In genomic region chr6:11356404-11357155, GRCh38 we compare ENCODE assay signal across 11 cellular contexts.
DNase-seq lines count a peak whose midpoint lies in the region; ATAC-seq and TF ChIP-seq lines count a peak whose summit lies in the region.
"Had no signal": no experiment of that assay in that cellular context is flagged by ENCODE, and none has a peak within 500 bp of the region (broad histone marks: within the 10 kb centered on the region; RNA-seq: fewer than 3 reads in every experiment).

No MANE protein-coding gene starts in this region.

- no peaks in the 10 kb centered on the region for H4K20me1 ChIP-seq in hepatocyte (ENCODE audit: insufficient read depth, poor library complexity, severe bottlenecking)

- H3K4me1 ChIP-seq in adrenal gland (replicated peaks in 1 of 2) (peaks cover 0 to 8% of the 10 kb centered on the region in 2 donors), hepatocyte (ENCODE audit: insufficient read depth) (no peaks in the 10 kb centered on the region)

- H3K4me2 ChIP-seq in hepatocyte: no peak overlapping the region

- no peaks in the 10 kb centered on the region for H3K79me2 ChIP-seq in hepatocyte

- no peak overlapping the region for H3K4me3 Mint-ChIP-seq in stimulated activated effector memory CD8-positive, alpha-beta T cell treated with anti-CD3 and anti-CD28 coated beads, Interleukin-12 subunit alpha, Interleukin-12 subunit beta, amount 100 ng/mL, for 72 hours

- H3K4me3 ChIP-seq in adrenal gland (no peak overlapping the region), hepatocyte (no peak overlapping the region)

- H3K9me2 ChIP-seq in hepatocyte (replicated peaks; ENCODE audit: insufficient read depth): no peaks in the 10 kb centered on the region

- H3K36me3 Mint-ChIP-seq in stimulated activated effector memory CD8-positive, alpha-beta T cell treated with anti-CD3 and anti-CD28 coated beads, Interleukin-12 subunit alpha, Interleukin-12 subunit beta, amount 100 ng/mL, for 72 hours: peaks cover 35% of the 10 kb centered on the region

- H3K4me1 Mint-ChIP-seq in stimulated activated effector memory CD8-positive, alpha-beta T cell treated with anti-CD3 and anti-CD28 coated beads, Interleukin-12 subunit alpha, Interleukin-12 subunit beta, amount 100 ng/mL, for 72 hours: peaks cover 81% of the 10 kb centered on the region

- peak overlapping the region; percentile 29 for H3K27ac Mint-ChIP-seq in stimulated activated effector memory CD8-positive, alpha-beta T cell treated with anti-CD3 and anti-CD28 coated beads, Interleukin-12 subunit alpha, Interleukin-12 subunit beta, amount 100 ng/mL, for 72 hours

- TF ChIP-seq CTCF in adrenal gland (IDR thresholded peaks at IDR 0.05) (no peak), hepatocyte (IDR thresholded peaks at IDR 0.05; ENCODE audit: poor library complexity) (no peak)

- H3K27me3 ChIP-seq in adrenal gland (no peaks in the 10 kb centered on the region), hepatocyte (no peaks in the 10 kb centered on the region)

- no peak for TF ChIP-seq RAD21 in Ishikawa (IDR thresholded peaks at IDR 0.05; ENCODE audit: low read depth)

- intact Hi-C loops in adrenal gland (cut with DNase I): no loop called here

- DNase-seq in adrenal gland (peak in 3 of 7 donors; percentile 23 to 59 (median 50)), hepatocyte (ENCODE audit: low spot score) (no peak), COR-L47 (lab: John Stamatoyannopoulos, UW) (no peak), DMS53 treated with DMSO at 0.1 percent for 48 hours (lab: John Stamatoyannopoulos, UW; ENCODE audit: unreplicated experiment) (no peak), NCI-H524 treated with DMSO at 0.1 percent for 48 hours (lab: John Stamatoyannopoulos, UW) (no peak), OCI-M2 (lab: John Stamatoyannopoulos, UW; ENCODE audit: unreplicated experiment) (no peak)
- DNase-seq in stimulated activated effector memory CD8-positive, alpha-beta T cell treated with anti-CD3 and anti-CD28 coated beads, Interleukin-12 subunit alpha, Interleukin-12 subunit beta, amount 100 ng/mL, for 72 hours (ENCODE audit: low spot score in 2 of 2): no peak
- DNase-seq: activated gamma-delta T cell, EL, T-helper 9 cell had no signal

- H2AFZ ChIP-seq in hepatocyte: no peak overlapping the region

- WGBS in adrenal gland, 4 donors: 78 to 81% (median 79%) methylated on average over 11 of the region's 11 CpGs
- whole genome bisulfite sequencing in hepatocyte (ENCODE audit: low lambda C conversion rate, missing lambda C conversion rate): 93% methylated on average over 11 of the region's 11 CpGs

- H3K36me3 ChIP-seq in adrenal gland (replicated peaks in 1 of 2): no peaks in the 10 kb centered on the region
- H3K36me3 ChIP-seq in hepatocyte (replicated peaks; ENCODE audit: insufficient read depth, low read depth): no peaks in the 10 kb centered on the region

- TF ChIP-seq EP300 in Ishikawa (IDR thresholded peaks at IDR 0.05; ENCODE audit: borderline replicate concordance): no peak; the same call in 1 of the 2 replicates

- H3K9me3 ChIP-seq in adrenal gland (replicated peaks in 1 of 3) (no peaks in the 10 kb centered on the region), hepatocyte (ENCODE audit: low read depth) (no peaks in the 10 kb centered on the region)

- TF ChIP-seq POLR2A in adrenal gland (IDR thresholded peaks at IDR 0.05): no peak

- H3K27ac ChIP-seq in adrenal gland (peak overlapping the region in 3 of 5 donors; percentile 37 to 57 (median 44)), hepatocyte (peak overlapping the region; percentile 27)

- no peak for ATAC-seq in stimulated activated effector memory CD8-positive, alpha-beta T cell treated with anti-CD3 and anti-CD28 coated beads, Interleukin-12 subunit alpha, Interleukin-12 subunit beta, amount 100 ng/mL, for 72 hours

- peaks cover 11% of the 10 kb centered on the region for H3K9me3 Mint-ChIP-seq in stimulated activated effector memory CD8-positive, alpha-beta T cell treated with anti-CD3 and anti-CD28 coated beads, Interleukin-12 subunit alpha, Interleukin-12 subunit beta, amount 100 ng/mL, for 72 hours

TF ChIP-seq in Ishikawa, 13 proteins besides CTCF, POLR2A, EP300 and RAD21:
- TF ChIP-seq TEAD4 (IDR thresholded peaks at IDR 0.05) (0 out of 2 replicates have a peak, but pooled peaks have one; percentile 20), MAX (IDR thresholded peaks at IDR 0.05) (no peak), ZBTB7A (IDR thresholded peaks at IDR 0.05; ENCODE audit: low read depth) (no peak), CREB1 (IDR thresholded peaks at IDR 0.05; ENCODE audit: low read depth) (no peak)
